ENCODE assay signal across 13 cellular contexts in genomic region chr15:75049392-75049791, GRCh38. TPM values are rescaled to one million over a fixed set of nuclear protein-coding genes. Genes with fewer than 3 reads are reported as not detected.
DNase-seq lines count a peak whose midpoint lies in the region; ATAC-seq and TF ChIP-seq lines count a peak whose summit lies in the region.
"Had no signal": no experiment of that assay in that cellular context is flagged by ENCODE, and none has a peak within 500 bp of the region (broad histone marks: within the 10 kb centered on the region; RNA-seq: fewer than 3 reads in every experiment).

No MANE protein-coding gene starts in this region.

- POLR2A ChIA-PET in CD4-positive, alpha-beta T cell (lab: Charles Lee): no interaction called here

- no peaks in the 10 kb centered on the region for H3K36me3 ChIP-seq in GM23338 (ENCODE audit: insufficient read depth)
- no peaks in the 10 kb centered on the region for H3K36me3 ChIP-seq in left ventricle myocardium inferior

- H3F3A ChIP-seq in GM23338 (replicated peaks; ENCODE audit: low read depth): no peaks in the 10 kb centered on the region

- H3K79me2 ChIP-seq in GM23338 (replicated peaks; ENCODE audit: insufficient read depth): no peaks in the 10 kb centered on the region

- no peaks in the 10 kb centered on the region; the same call in 2 of the 3 replicates for H3K36me3 Mint-ChIP-seq in GM23338 (ENCODE audit: low read depth)
- H3K36me3 Mint-ChIP-seq in CD4-positive, alpha-beta T cell (ENCODE audit: low read depth): peaks cover 10% of the 10 kb centered on the region

- ATAC-seq in GM23338: no peak
- ATAC-seq in HG03521 (IDR thresholded peaks at IDR 0.05; ENCODE audit: unreplicated experiment): no peak
- no peak for ATAC-seq in CD4-positive, alpha-beta T cell (ENCODE audit: poor library complexity)
- ATAC-seq: activated CD4-positive, CD25-positive, alpha-beta regulatory T cell treated with anti-CD3 and anti-CD28 coated beads, Interleukin-2, amount 50 U/mL, for 24 hours had no signal

- no peaks in the 10 kb centered on the region for H3K9me2 ChIP-seq in GM23338 (ENCODE audit: insufficient read depth)

- no peaks in the 10 kb centered on the region for H3K9me3 ChIP-seq in left ventricle myocardium inferior (replicated peaks)
- no peaks in the 10 kb centered on the region for H3K9me3 ChIP-seq in CD4-positive, alpha-beta T cell (ENCODE audit: control insufficient read depth, low read length)

- no peak overlapping the region for H3K4me3 Mint-ChIP-seq in GM23338
- H3K4me3 Mint-ChIP-seq in CD4-positive, alpha-beta T cell: no peak overlapping the region
- H3K4me3 Mint-ChIP-seq: memory B cell had no signal

- H3K27me3 Mint-ChIP-seq in GM23338 (ENCODE audit: insufficient read depth, low read depth, poor library complexity): peaks cover 6% of the 10 kb centered on the region
- no peaks in the 10 kb centered on the region for H3K27me3 Mint-ChIP-seq in CD4-positive, alpha-beta T cell
- H3K27me3 Mint-ChIP-seq: memory B cell had no signal

- DNase-seq in GM23338 (ENCODE audit: low spot score) (no peak), left ventricle myocardium inferior (peak; percentile 86), retinal pigment epithelial cell (ENCODE audit: low read depth) (peak; percentile 44), germinal center (ENCODE audit: low spot score) (no peak), NCI-H510A (lab: John Stamatoyannopoulos, UW) (no peak)
- no peak for DNase-seq in CD4-positive, alpha-beta T cell
- DNase-seq: activated gamma-delta T cell treated with Interleukin-2 at 50 U/mL for 16 hours, NCI-H1417 treated with DMSO at 0.1 percent for 48 hours had no signal

- H3K4me3 ChIP-seq in GM23338 (no peak overlapping the region), left ventricle myocardium inferior (no peak overlapping the region), retinal pigment epithelial cell (ENCODE audit: low read length) (no peak overlapping the region)

- intact Hi-C loops in left ventricle myocardium inferior (cut with micrococcal nuclease): no loop called here
- intact Hi-C loops in CD4-positive, alpha-beta T cell (cut with DNase I, micrococcal nuclease): no loop called here

- H3K4me1 ChIP-seq in GM23338 (ENCODE audit: insufficient read depth): peaks cover 7% of the 10 kb centered on the region
- peaks cover 100% of the 10 kb centered on the region for H3K4me1 ChIP-seq in left ventricle myocardium inferior

- 0 out of 2 replicates have a peak overlapping the region, but pooled peaks have one; percentile 24 for H3K27ac Mint-ChIP-seq in GM23338
- H3K27ac Mint-ChIP-seq in CD4-positive, alpha-beta T cell: no peak overlapping the region
- H3K27ac Mint-ChIP-seq: memory B cell had no signal

- no peak overlapping the region for H3K4me2 ChIP-seq in GM23338

- TF ChIP-seq CTCF in GM23338 (conservative IDR thresholded peaks at IDR 0.05; ENCODE audit: low read depth in 2 of 2): no peak
- no peak for TF ChIP-seq CTCF in VCaP (conservative IDR thresholded peaks at IDR 0.05)
- TF ChIP-seq CTCF in left ventricle myocardium inferior (IDR thresholded peaks at IDR 0.05; ENCODE audit: borderline replicate concordance): no peak
- TF ChIP-seq CTCF in retinal pigment epithelial cell (conservative IDR thresholded peaks at IDR 0.05; ENCODE audit: low read depth, low read length): no peak
- TF ChIP-seq CTCF in CD4-positive, alpha-beta T cell (IDR thresholded peaks at IDR 0.05): no peak

- H3K9me3 Mint-ChIP-seq in GM23338: no peaks in the 10 kb centered on the region
- H3K9me3 Mint-ChIP-seq in CD4-positive, alpha-beta T cell: no peaks in the 10 kb centered on the region
- H3K9me3 Mint-ChIP-seq: memory B cell had no signal

- no peaks in the 10 kb centered on the region; the same call in 1 of the 2 replicates for H4K20me1 ChIP-seq in GM23338 (replicated peaks; ENCODE audit: insufficient read depth)

- CTCF ChIA-PET in CD4-positive, alpha-beta T cell (lab: Charles Lee): no interaction called here

- H3K4me1 Mint-ChIP-seq in GM23338: peaks cover 18% of the 10 kb centered on the region
- H3K4me1 Mint-ChIP-seq in CD4-positive, alpha-beta T cell (ENCODE audit: low read depth): peaks cover 6% of the 10 kb centered on the region

- H3K27ac ChIP-seq in GM23338 (ENCODE audit: low read depth) (no peak overlapping the region), VCaP (peak overlapping the region; percentile 42), left ventricle myocardium inferior (replicated peaks) (peak overlapping the region; percentile 97)
- no peak overlapping the region for H3K27ac ChIP-seq in CD4-positive, alpha-beta T cell (ENCODE audit: low read depth, low read length)
- H3K27ac ChIP-seq: HL-60 had no signal

- no peak overlapping the region for H2AFZ ChIP-seq in GM23338

- H3K27me3 ChIP-seq in GM23338 (ENCODE audit: insufficient read depth) (no peaks in the 10 kb centered on the region), left ventricle myocardium inferior (ENCODE audit: low read depth) (no peaks in the 10 kb centered on the region)
- no peaks in the 10 kb centered on the region for H3K27me3 ChIP-seq in CD4-positive, alpha-beta T cell (ENCODE audit: control insufficient read depth, insufficient read depth, low read length)

TF ChIP-seq in GM23338, 12 proteins besides CTCF, POLR2A, EP300 and RAD21 (continues in another document):
- TF ChIP-seq ZNF462 (CRISPR knock-in tag; IDR thresholded peaks at IDR 0.05): no peak
- TF ChIP-seq JUNB (IDR thresholded peaks at IDR 0.05; ENCODE audit: unreplicated experiment): no peak
- TF ChIP-seq STAT1 (IDR thresholded peaks at IDR 0.05; ENCODE audit: unreplicated experiment): no peak
- TF ChIP-seq POLR2AphosphoS5 (IDR thresholded peaks at IDR 0.05; ENCODE audit: low read depth): no peak
- no peak for TF ChIP-seq CREB1 (CRISPR knock-in tag; IDR thresholded peaks at IDR 0.05; ENCODE audit: low read depth)
- no peak for TF ChIP-seq ZNF331 (CRISPR knock-in tag; IDR thresholded peaks at IDR 0.05; ENCODE audit: low read depth)
- no peak for TF ChIP-seq NANOG (IDR thresholded peaks at IDR 0.05; ENCODE audit: borderline replicate concordance)
- TF ChIP-seq ZNF114 (CRISPR knock-in tag; IDR thresholded peaks at IDR 0.05): no peak

RNA-seq across cellular contexts. Expression of gene PPCDC, which starts 26.0 kb away (rescaled TPM):
- 40.2 and 42.8 TPM in 2 replicates for total RNA-seq in GM23338 (2014; rRNA removed; shearing (Covaris generic))
- polyA plus RNA-seq in GM23338 (2016; fragmentation: Nextera tagmentation; extraction: Ambion mirVana): 17.8 and 22.1 TPM in 2 replicates
- 5.0 TPM for total RNA-seq in left ventricle myocardium inferior
- total RNA-seq in CD4-positive, alpha-beta T cell: 1 to 10 TPM; 5.5 to 5.8 TPM

RNA-seq across cellular contexts. Expression of gene SCAMP5, which starts 54.0 kb away (rescaled TPM):
- total RNA-seq in GM23338 (2014; rRNA removed; shearing (Covaris generic)): 31.0 and 43.3 TPM in 2 replicates
- polyA plus RNA-seq in GM23338 (2016; fragmentation: Nextera tagmentation; extraction: Ambion mirVana): 12.8 and 12.9 TPM in 2 replicates
- total RNA-seq in left ventricle myocardium inferior: 3.0 TPM
- 1 to 10 TPM; 5.7 to 6.4 TPM for total RNA-seq in CD4-positive, alpha-beta T cell

Comparison
In these comparisons a context has a peak if more than half of its experiments do, and no peak if none do; other contexts are left out.
1. DNase-seq: peak in left ventricle myocardium inferior (single experiment) and retinal pigment epithelial cell (single experiment); none in GM23338 (single experiment), CD4-positive, alpha-beta T cell (0 of 10), germinal center (single experiment) and NCI-H510A (single experiment).
2. H3K27ac ChIP-seq: peak in VCaP (single experiment) and left ventricle myocardium inferior (single experiment); none in GM23338 (single experiment) and CD4-positive, alpha-beta T cell (single experiment).